In genomic region chr4:148557793-148558192, GRCh38 we compare ENCODE assay signal across 25 cellular contexts.
"Had no signal": no experiment of that assay in that cellular context is flagged by ENCODE, and none has a peak within 500 bp of the region (broad histone marks: within the 10 kb centered on the region; RNA-seq: fewer than 3 reads in every experiment).

No MANE protein-coding gene starts in this region.

- H3K9me2 ChIP-seq: SK-N-SH had no signal

- H3K4me1 ChIP-seq: SJSA1 had no signal

- H3K4me3 Mint-ChIP-seq: T-cell had no signal

- H3K9me3 Mint-ChIP-seq: T-cell had no signal

- H3K27ac Mint-ChIP-seq: T-cell had no signal

- H3K4me1 Mint-ChIP-seq: T-cell had no signal

- H3K36me3 ChIP-seq: SJSA1 had no signal

- H3K4me3 ChIP-seq: SJSA1 had no signal

- H3K9me3 ChIP-seq: SJSA1, SK-N-SH had no signal

- H3K4me2 ChIP-seq: KMS-11, SK-N-SH had no signal

- H3K36me3 Mint-ChIP-seq: T-cell had no signal

- H3K27me3 Mint-ChIP-seq: T-cell had no signal

- ATAC-seq: T-cell had no signal

- DNase-seq: Kasumi-1, MM.1S, NCI-H1048, NCI-H1105, NCI-H1417, NCI-H1436 treated with DMSO at 0.1 percent for 48 hours, NCI-H1694, NCI-H187 treated with DMSO at 0.1 percent for 48 hours, NCI-H2029 treated with DMSO at 0.1 percent for 48 hours, NCI-H2107, NCI-H2171, NCI-H226, NCI-H446, NCI-H510A, NCI-H524 treated with DMSO at 0.1 percent for 48 hours, NCI-H69, NCI-H774, Right ventricle myocardium superior, RPMI8226, SIG-M5, SK-N-SH, SW 1271, T-cell had no signal

- H3K27me3 ChIP-seq: SJSA1 had no signal

- H3K27ac ChIP-seq: KMS-11, SJSA1 had no signal
